In the genomic region with DNA sequence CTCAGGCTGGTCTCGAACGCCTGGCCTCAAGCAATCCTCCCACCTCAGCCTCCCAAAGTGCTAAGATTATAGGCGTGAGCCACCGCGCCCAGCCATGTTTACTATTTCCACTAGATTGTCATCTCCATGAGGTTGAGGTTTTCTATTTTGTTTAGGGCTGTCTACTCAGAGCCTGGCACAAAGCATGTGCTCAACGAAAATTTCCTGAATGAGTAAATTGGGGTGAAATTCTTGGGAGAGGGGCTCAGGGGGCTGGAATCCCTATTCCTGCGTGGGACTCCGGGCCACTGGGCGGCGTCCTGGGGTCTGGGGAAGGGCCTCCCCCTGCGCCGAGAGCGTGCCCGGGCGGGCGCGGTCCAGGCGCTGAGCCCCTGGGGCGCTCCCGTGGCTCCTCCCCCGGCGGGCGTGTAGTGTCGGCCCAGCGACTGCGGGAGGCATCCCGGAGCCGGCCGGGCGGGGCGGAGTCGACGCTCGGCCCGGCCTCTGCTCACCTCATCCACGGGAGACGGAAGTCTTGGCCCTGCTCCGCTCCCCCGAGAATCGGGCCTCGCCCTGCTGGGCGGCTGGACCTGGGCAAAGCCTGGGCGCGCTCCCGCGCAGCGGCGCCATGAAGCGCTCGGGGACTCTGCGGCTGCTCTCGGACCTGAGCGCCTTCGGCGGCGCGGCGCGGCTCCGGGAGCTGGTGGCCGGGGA, we compare ENCODE assay signal across 8 cellular contexts. TPM values are rescaled to one million over a fixed set of nuclear protein-coding genes. Genes with fewer than 3 reads are reported as not detected.
DNase-seq lines count a peak whose midpoint lies in the region; ATAC-seq and TF ChIP-seq lines count a peak whose summit lies in the region.

A gene (plus strand): TSS at position 482 of the 693 bp plus-strand sequence. CDS start 126 bp downstream, at position 608.

- H3K4me1 ChIP-seq in heart right ventricle (peaks cover 10 to 45% (median 33%) of the 10 kb centered on the region in 9 donors), prostate gland (replicated peaks) (peaks cover 6% of the 10 kb centered on the region), urinary bladder (ENCODE audit: insufficient read depth) (peaks cover 3% of the 10 kb centered on the region)

- H3K9me3 Mint-ChIP-seq in T-cell = no peaks in the 10 kb centered on the region

- no peak for TF ChIP-seq CTCF in GM12865 (IDR thresholded peaks at IDR 0.05; ENCODE audit: insufficient read depth, low read depth, low read length, missing control alignments)
- peak in 7 of 9 donors; percentile 7 to 47 (median 28) for TF ChIP-seq CTCF in heart right ventricle (IDR thresholded peaks at IDR 0.05)
- TF ChIP-seq CTCF in prostate gland (IDR thresholded peaks at IDR 0.05) = peak in 2 of 4 experiments; percentile 36 to 38

- no peaks in the 10 kb centered on the region for H3K27me3 Mint-ChIP-seq in T-cell

- H3K9me3 ChIP-seq in heart right ventricle (no peaks in the 10 kb centered on the region), prostate gland (no peaks in the 10 kb centered on the region)

- TF ChIP-seq POLR2A in prostate gland (IDR thresholded peaks at IDR 0.05) = peak; percentile 81

- ATAC-seq in HG02571 (IDR thresholded peaks at IDR 0.05; ENCODE audit: unreplicated experiment) (peak; percentile 91), T-cell (replicated peaks in 1 of 4) (peak; percentile 98 to 99 (median 98)), heart right ventricle (peak; percentile 97 to 98 (median 98))

- H3K4me3 ChIP-seq in GM12865 (ENCODE audit: low read depth, low read length) (peak within 1 kb of the TSS; percentile 60), heart right ventricle (peak within 1 kb of the TSS; percentile 49 to 96 (median 85)), prostate gland (peak within 1 kb of the TSS; percentile 67 to 97), urinary bladder (ENCODE audit: low read depth, low read length) (peak within 1 kb of the TSS; percentile 93)

- H3K36me3 ChIP-seq in heart right ventricle (peaks cover 0 to 20% (median 0%) of the 10 kb centered on the region in 9 donors), prostate gland (no peaks in the 10 kb centered on the region), urinary bladder (ENCODE audit: insufficient read depth) (no peaks in the 10 kb centered on the region)

- peak within 1 kb of the TSS; percentile 28 for H3K27ac ChIP-seq in adipose tissue (ENCODE audit: low read depth, low read length)
- H3K27ac ChIP-seq in heart right ventricle = peak within 1 kb of the TSS; percentile 25 to 97 (median 93)
- peak within 1 kb of the TSS; percentile 78 to 91 for H3K27ac ChIP-seq in prostate gland
- peak within 1 kb of the TSS; percentile 95 for H3K27ac ChIP-seq in urinary bladder (ENCODE audit: low read depth)

- intact Hi-C loops in heart right ventricle (cut with DNase I) = loop anchor here in 3 of 10 donors (2.0 to 5.0 kb wide), 4 partner anchors 47 to 223 kb away; a partner anchor contains a TSS
- intact Hi-C loops in prostate gland (cut with DNase I) = loop anchor here (5.0 kb wide), 1 partner anchor 47 kb away; no protein-coding TSS in a partner anchor

- peak within 1 kb of the TSS; percentile 98 for H3K27ac Mint-ChIP-seq in T-cell

- WGBS in adipose tissue, 3 donors = 1 to 2% (median 1%) methylated on average over 38 to 61 of the region's 61 CpGs
- 1 to 4% methylated on average over 33 to 61 of the region's 61 CpGs for WGBS in heart right ventricle, 2 donors
- 2% methylated on average over 30 of the region's 61 CpGs for WGBS in prostate gland
- under 1% methylated on average over 61 of the region's 61 CpGs for WGBS in urinary bladder

- CTCF ChIA-PET in T-cell (lab: Charles Lee) = no interaction called here

- H3K27me3 ChIP-seq in heart right ventricle (no peaks in the 10 kb centered on the region), prostate gland (replicated peaks; ENCODE audit: insufficient read depth) (no peaks in the 10 kb centered on the region)

- peaks cover 3% of the 10 kb centered on the region for H3K36me3 Mint-ChIP-seq in T-cell

- peaks cover 32 to 37% (median 37%) of the 10 kb centered on the region in 3 donors for H3K4me1 Mint-ChIP-seq in T-cell

- DNase-seq in GM12865 (ENCODE audit: low read depth) = peak; percentile 94
- peak; percentile 81 for DNase-seq in NCI-H1048 (lab: John Stamatoyannopoulos, UW)
- DNase-seq in T-cell = peak; percentile 69 to 91 (median 80)
- peak; percentile 90 to 93 for DNase-seq in heart right ventricle
- DNase-seq in prostate gland (ENCODE audit: low spot score) = peak; percentile 90

- POLR2A ChIA-PET in T-cell (lab: Charles Lee) = no interaction called here

- peak within 1 kb of the TSS; percentile 80 to 88 (median 85) for H3K4me3 Mint-ChIP-seq in T-cell

RNA-seq across cellular contexts. Expression of the gene that starts here (rescaled TPM):
- 10 to 100 TPM; 12.5 to 33.4 (median 26.7) TPM for total RNA-seq in T-cell
- polyA plus RNA-seq in adipose tissue = 10 to 100 TPM in 1 of 3 donors, 1 to 10 TPM in 2; 5.5 to 10.5 (median 9.1) TPM
- 10 to 100 TPM in 7 of 10 donors, 1 to 10 TPM in 3; 8.2 to 13.6 (median 11.1) TPM for total RNA-seq in heart right ventricle
- polyA plus RNA-seq in heart right ventricle = 1 to 10 TPM; 8.3 to 9.7 TPM
- 10 to 100 TPM; 26.1 to 35.9 TPM for total RNA-seq in prostate gland
- total RNA-seq in urinary bladder = 11.1 TPM
- polyA plus RNA-seq in urinary bladder = 18.7 TPM

Comparison
In these comparisons a context has a peak if more than half of its experiments do, and no peak if none do; other contexts are left out.
1. Peak in every context shown above with its lines: DNase-seq, ATAC-seq, H3K4me3 ChIP-seq and H3K27ac ChIP-seq.
2. H3K27ac ChIP-seq: peak in every context shown above with its lines; median percentile 95 in urinary bladder; 93 in heart right ventricle; 84 in prostate gland; 28 in adipose tissue.